1 cellular context compared by ENCODE assay signal in the genomic region with DNA sequence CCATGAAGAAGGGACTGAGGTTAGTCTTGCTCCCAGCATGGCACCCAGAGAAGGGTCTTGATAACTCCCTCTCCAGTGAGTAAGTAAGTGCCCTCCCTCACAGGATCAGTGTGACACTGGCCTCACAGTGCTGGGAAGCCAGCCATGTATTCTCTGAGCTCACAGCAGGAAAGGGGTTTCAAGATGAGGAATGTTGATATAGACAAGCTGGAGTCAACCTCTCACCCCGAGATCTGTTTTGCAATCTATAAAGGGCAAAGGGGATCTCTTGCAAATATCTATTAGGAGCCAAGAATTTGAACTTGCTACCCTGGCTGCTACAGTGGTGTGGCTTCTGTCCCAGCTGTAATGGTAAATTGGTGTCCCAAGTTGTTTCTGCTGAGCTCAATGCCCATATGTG.
TF ChIP-seq lines count a peak whose summit lies in the region.

No MANE protein-coding gene starts in this region.

TF ChIP-seq in A549, 52 proteins besides CTCF, POLR2A, EP300 and RAD21 (continued from another document):
- TF ChIP-seq MYC (IDR thresholded peaks at IDR 0.05; ENCODE audit: borderline replicate concordance, low read length) (no peak), CBX2 (IDR thresholded peaks at IDR 0.05; ENCODE audit: borderline replicate concordance, low read depth) (no peak), RNF2 (IDR thresholded peaks at IDR 0.05; ENCODE audit: borderline replicate concordance, low read depth) (no peak), HDAC2 (IDR thresholded peaks at IDR 0.05) (no peak), MAFK (IDR thresholded peaks at IDR 0.05; ENCODE audit: partially characterized antibody) (no peak), TFCP2L1 (CRISPR knock-in tag; IDR thresholded peaks at IDR 0.05) (no peak), KDM5A (IDR thresholded peaks at IDR 0.05) (no peak), NFE2L2 (conservative IDR thresholded peaks at IDR 0.05; ENCODE audit: low read length) (no peak), SMC3 (IDR thresholded peaks at IDR 0.05) (0 out of 3 replicates have a peak, but pooled peaks have one; percentile 8), MAX (IDR thresholded peaks at IDR 0.05) (no peak), PHF8 (IDR thresholded peaks at IDR 0.05; ENCODE audit: borderline replicate concordance, low read depth) (no peak), HMGXB4 (CRISPR knock-in tag; IDR thresholded peaks at IDR 0.05; ENCODE audit: borderline replicate concordance) (no peak), HOXA7 (CRISPR knock-in tag; IDR thresholded peaks at IDR 0.05) (no peak)
- TF ChIP-seq, protein P1, sequence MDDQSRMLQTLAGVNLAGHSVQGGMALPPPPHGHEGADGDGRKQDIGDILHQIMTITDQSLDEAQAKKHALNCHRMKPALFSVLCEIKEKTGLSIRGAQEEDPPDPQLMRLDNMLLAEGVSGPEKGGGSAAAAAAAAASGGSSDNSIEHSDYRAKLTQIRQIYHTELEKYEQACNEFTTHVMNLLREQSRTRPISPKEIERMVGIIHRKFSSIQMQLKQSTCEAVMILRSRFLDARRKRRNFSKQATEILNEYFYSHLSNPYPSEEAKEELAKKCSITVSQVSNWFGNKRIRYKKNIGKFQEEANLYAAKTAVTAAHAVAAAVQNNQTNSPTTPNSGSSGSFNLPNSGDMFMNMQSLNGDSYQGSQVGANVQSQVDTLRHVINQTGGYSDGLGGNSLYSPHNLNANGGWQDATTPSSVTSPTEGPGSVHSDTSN (IDR thresholded peaks at IDR 0.05): no peak
- TF ChIP-seq, protein P2, sequence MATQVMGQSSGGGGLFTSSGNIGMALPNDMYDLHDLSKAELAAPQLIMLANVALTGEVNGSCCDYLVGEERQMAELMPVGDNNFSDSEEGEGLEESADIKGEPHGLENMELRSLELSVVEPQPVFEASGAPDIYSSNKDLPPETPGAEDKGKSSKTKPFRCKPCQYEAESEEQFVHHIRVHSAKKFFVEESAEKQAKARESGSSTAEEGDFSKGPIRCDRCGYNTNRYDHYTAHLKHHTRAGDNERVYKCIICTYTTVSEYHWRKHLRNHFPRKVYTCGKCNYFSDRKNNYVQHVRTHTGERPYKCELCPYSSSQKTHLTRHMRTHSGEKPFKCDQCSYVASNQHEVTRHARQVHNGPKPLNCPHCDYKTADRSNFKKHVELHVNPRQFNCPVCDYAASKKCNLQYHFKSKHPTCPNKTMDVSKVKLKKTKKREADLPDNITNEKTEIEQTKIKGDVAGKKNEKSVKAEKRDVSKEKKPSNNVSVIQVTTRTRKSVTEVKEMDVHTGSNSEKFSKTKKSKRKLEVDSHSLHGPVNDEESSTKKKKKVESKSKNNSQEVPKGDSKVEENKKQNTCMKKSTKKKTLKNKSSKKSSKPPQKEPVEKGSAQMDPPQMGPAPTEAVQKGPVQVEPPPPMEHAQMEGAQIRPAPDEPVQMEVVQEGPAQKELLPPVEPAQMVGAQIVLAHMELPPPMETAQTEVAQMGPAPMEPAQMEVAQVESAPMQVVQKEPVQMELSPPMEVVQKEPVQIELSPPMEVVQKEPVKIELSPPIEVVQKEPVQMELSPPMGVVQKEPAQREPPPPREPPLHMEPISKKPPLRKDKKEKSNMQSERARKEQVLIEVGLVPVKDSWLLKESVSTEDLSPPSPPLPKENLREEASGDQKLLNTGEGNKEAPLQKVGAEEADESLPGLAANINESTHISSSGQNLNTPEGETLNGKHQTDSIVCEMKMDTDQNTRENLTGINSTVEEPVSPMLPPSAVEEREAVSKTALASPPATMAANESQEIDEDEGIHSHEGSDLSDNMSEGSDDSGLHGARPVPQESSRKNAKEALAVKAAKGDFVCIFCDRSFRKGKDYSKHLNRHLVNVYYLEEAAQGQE (IDR thresholded peaks at IDR 0.05): no peak
